ENCODE assay signal across 8 cellular contexts in the genomic region with DNA sequence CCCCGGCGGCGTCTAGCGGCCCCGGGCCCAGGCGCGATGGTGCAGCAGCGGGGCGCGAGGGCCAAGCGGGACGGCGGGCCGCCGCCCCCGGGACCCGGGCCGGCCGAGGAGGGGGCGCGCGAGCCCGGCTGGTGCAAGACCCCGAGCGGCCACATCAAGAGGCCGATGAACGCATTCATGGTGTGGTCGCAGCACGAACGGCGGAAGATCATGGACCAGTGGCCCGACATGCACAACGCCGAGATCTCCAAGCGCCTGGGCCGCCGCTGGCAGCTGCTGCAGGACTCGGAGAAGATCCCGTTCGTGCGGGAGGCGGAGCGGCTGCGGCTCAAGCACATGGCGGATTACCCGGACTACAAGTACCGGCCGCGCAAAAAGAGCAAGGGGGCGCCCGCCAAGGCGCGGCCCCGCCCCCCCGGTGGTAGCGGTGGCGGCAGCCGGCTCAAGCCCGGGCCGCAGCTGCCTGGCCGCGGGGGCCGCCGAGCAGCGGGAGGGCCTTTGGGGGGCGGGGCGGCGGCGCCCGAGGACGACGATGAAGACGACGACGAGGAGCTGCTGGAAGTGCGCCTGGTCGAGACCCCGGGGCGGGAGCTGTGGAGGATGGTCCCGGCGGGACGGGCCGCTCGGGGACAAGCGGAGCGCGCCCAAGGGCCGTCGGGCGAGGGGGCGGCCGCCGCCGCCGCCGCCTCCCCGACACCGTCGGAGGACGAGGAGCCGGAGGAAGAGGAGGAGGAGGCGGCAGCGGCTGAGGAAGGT. TPM values are rescaled to one million over a fixed set of nuclear protein-coding genes. Genes with fewer than 3 reads are reported as not detected.
DNase-seq lines count a peak whose midpoint lies in the region; ATAC-seq and TF ChIP-seq lines count a peak whose summit lies in the region.

No MANE protein-coding gene starts in this region.

- peaks cover 0 to 50% (median 24%) of the 10 kb centered on the region in 12 donors for H3K4me1 ChIP-seq in heart left ventricle

- H3K27me3 Mint-ChIP-seq in activated naive CD8-positive, alpha-beta T cell treated with anti-CD3 and anti-CD28 coated beads, Interleukin-2, amount 50 U/mL, for 24 hours: no peaks in the 10 kb centered on the region
- H3K27me3 Mint-ChIP-seq in osteocyte (ENCODE audit: unreplicated experiment): no peaks in the 10 kb centered on the region

- peaks cover 35% of the 10 kb centered on the region for H3K4me1 Mint-ChIP-seq in activated naive CD8-positive, alpha-beta T cell treated with anti-CD3 and anti-CD28 coated beads, Interleukin-2, amount 50 U/mL, for 24 hours
- H3K4me1 Mint-ChIP-seq in osteocyte (ENCODE audit: unreplicated experiment): peaks cover 35% of the 10 kb centered on the region

- TF ChIP-seq POLR2A in heart left ventricle (IDR thresholded peaks at IDR 0.05): no peak

- H3K9me3 Mint-ChIP-seq in activated naive CD8-positive, alpha-beta T cell treated with anti-CD3 and anti-CD28 coated beads, Interleukin-2, amount 50 U/mL, for 24 hours: no peaks in the 10 kb centered on the region
- no peaks in the 10 kb centered on the region for H3K9me3 Mint-ChIP-seq in osteocyte (ENCODE audit: unreplicated experiment)

- intact Hi-C loops in heart left ventricle (cut with DNase I): loop anchor here in 5 of 10 donors (1.0 to 10.0 kb wide), 6 partner anchors 15 to 59 kb away; a partner anchor contains a TSS

- WGBS in heart left ventricle, 4 donors: 0 to 1% (median 1%) methylated on average over 37 to 103 of the region's 103 CpGs

- CTCF ChIA-PET in RWPE1 (lab: Yijun Ruan, JAX): interaction anchor here (0.5 to 0.6 kb wide), 2 partner anchors 147 to 152 kb away, joined by 3 to 5 read pairs; no protein-coding TSS in a partner anchor

- H3K9me3 ChIP-seq in heart left ventricle: no peaks in the 10 kb centered on the region

- no peaks in the 10 kb centered on the region for H3K36me3 ChIP-seq in heart left ventricle

- no peak for TF ChIP-seq CTCF in RWPE1 (conservative IDR thresholded peaks at IDR 0.05; ENCODE audit: low read depth)
- TF ChIP-seq CTCF in heart left ventricle (IDR thresholded peaks at IDR 0.05): peak in 1 of 12 donors; percentile 18
- no peak for TF ChIP-seq CTCF in osteocyte (IDR thresholded peaks at IDR 0.05)

- no peak for ATAC-seq in activated naive CD8-positive, alpha-beta T cell treated with anti-CD3 and anti-CD28 coated beads, Interleukin-2, amount 50 U/mL, for 24 hours
- ATAC-seq in heart left ventricle: peak in 2 of 4 donors; percentile 0 to 3
- ATAC-seq in GM21737 (IDR thresholded peaks at IDR 0.05; ENCODE audit: unreplicated experiment): no peak

- DNase-seq in NCI-H2029 (lab: John Stamatoyannopoulos, UW) (peak; percentile 44), NCI-H2029 treated with DMSO at 0.1 percent for 48 hours (lab: John Stamatoyannopoulos, UW) (no peak), HUDEP-2 (lab: John Stamatoyannopoulos, UW; ENCODE audit: unreplicated experiment in 76 of 76) (peak in 42 of 76 experiments; percentile 2 to 72 (median 32)), RWPE1 (ENCODE audit: low spot score) (no peak), heart left ventricle (peak; percentile 68 to 83 (median 77)), osteocyte (ENCODE audit: extremely low spot score, unreplicated experiment) (peak; percentile 89)
- DNase-seq in activated naive CD8-positive, alpha-beta T cell treated with anti-CD3 and anti-CD28 coated beads, Interleukin-2, amount 50 U/mL, for 24 hours: peak; percentile 65

- H3K4me3 Mint-ChIP-seq in activated naive CD8-positive, alpha-beta T cell treated with anti-CD3 and anti-CD28 coated beads, Interleukin-2, amount 50 U/mL, for 24 hours: peak overlapping the region; percentile 78
- H3K4me3 Mint-ChIP-seq in osteocyte (ENCODE audit: unreplicated experiment): peak overlapping the region; percentile 85

- peak overlapping the region; percentile 79 for H3K27ac Mint-ChIP-seq in activated naive CD8-positive, alpha-beta T cell treated with anti-CD3 and anti-CD28 coated beads, Interleukin-2, amount 50 U/mL, for 24 hours
- peak overlapping the region; percentile 84 for H3K27ac Mint-ChIP-seq in osteocyte (ENCODE audit: unreplicated experiment)

- H3K36me3 Mint-ChIP-seq in activated naive CD8-positive, alpha-beta T cell treated with anti-CD3 and anti-CD28 coated beads, Interleukin-2, amount 50 U/mL, for 24 hours (ENCODE audit: low read depth): peaks cover 4% of the 10 kb centered on the region
- no peaks in the 10 kb centered on the region for H3K36me3 Mint-ChIP-seq in osteocyte (ENCODE audit: unreplicated experiment)

- peak overlapping the region; percentile 96 for H3K27ac ChIP-seq in RWPE1
- peak overlapping the region; percentile 72 to 98 (median 96) for H3K27ac ChIP-seq in heart left ventricle

- POLR2A ChIA-PET in RWPE1 (lab: Yijun Ruan, JAX; ENCODE audit: low non-redundant PET): interaction anchor here (1.4 kb wide), 1 partner anchor 28 kb away, joined by 3 read pairs; no protein-coding TSS in a partner anchor

- H3K27me3 ChIP-seq in heart left ventricle: peaks cover 0 to 5% (median 0%) of the 10 kb centered on the region in 9 donors

- peak overlapping the region; percentile 58 to 98 (median 80) for H3K4me3 ChIP-seq in heart left ventricle

RNA-seq across cellular contexts. Expression of a gene that starts 0.7 kb away (rescaled TPM):
- total RNA-seq in heart left ventricle: 10 to 100 TPM in 7 of 9 donors, 1 to 10 TPM in 2; 6.9 to 19.9 (median 11.5) TPM
- 1 to 10 TPM; 5.4 to 7.2 TPM for polyA plus RNA-seq in heart left ventricle
- 30.8 and 31.7 TPM in 2 replicates for total RNA-seq in osteocyte

RNA-seq across cellular contexts. Expression of a gene that starts 20.8 kb away (rescaled TPM):
- total RNA-seq in heart left ventricle (10 to 100 TPM; 13.8 to 49.5 (median 23.4) TPM), osteocyte (47.3 and 57.7 TPM in 2 replicates)
- 10 to 100 TPM; 32.4 to 33.2 TPM for polyA plus RNA-seq in heart left ventricle

RNA-seq across cellular contexts. Expression of a gene that starts 28.7 kb away (rescaled TPM):
- total RNA-seq in heart left ventricle (10 to 100 TPM in 5 of 9 donors, 1 to 10 TPM in 4; 6.9 to 15.3 (median 11.4) TPM), osteocyte (22.4 and 22.7 TPM in 2 replicates)
- 1 to 10 TPM; 9.2 to 9.3 TPM for polyA plus RNA-seq in heart left ventricle

RNA-seq across cellular contexts. Expression of a gene that starts 35.5 kb away (rescaled TPM):
- total RNA-seq in heart left ventricle (1 to 10 TPM in 8 of 9 donors, under 1 TPM in 1; 0.64 to 6.6 (median 4.5) TPM), osteocyte (17.6 and 19.9 TPM in 2 replicates)
- polyA plus RNA-seq in heart left ventricle: 1 to 10 TPM; 2.8 to 3.6 TPM

RNA-seq across cellular contexts. Expression of a gene that starts 54.5 kb away (rescaled TPM):
- total RNA-seq in heart left ventricle (1 to 10 TPM in 7 of 9 donors, under 1 TPM in 2; 0.47 to 4.9 (median 1.2) TPM), osteocyte (49.1 and 62.6 TPM in 2 replicates)
- 1 to 10 TPM in 1 of 2 donors, under 1 TPM in 1; 0.61 to 5.9 TPM for polyA plus RNA-seq in heart left ventricle

Comparison
In these comparisons a context has a peak if more than half of its experiments do, and no peak if none do; other contexts are left out.
1. DNase-seq: peak in NCI-H2029 (single experiment), HUDEP-2 (42 of 76), activated naive CD8-positive, alpha-beta T cell treated with anti-CD3 and anti-CD28 coated beads, Interleukin-2, amount 50 U/mL, for 24 hours (single experiment), heart left ventricle (5 of 5) and osteocyte (single experiment); none in NCI-H2029 treated with DMSO at 0.1 percent for 48 hours (single experiment) and RWPE1 (single experiment).